Comparison of ENCODE assay signal across 35 cellular contexts in the genomic region with DNA sequence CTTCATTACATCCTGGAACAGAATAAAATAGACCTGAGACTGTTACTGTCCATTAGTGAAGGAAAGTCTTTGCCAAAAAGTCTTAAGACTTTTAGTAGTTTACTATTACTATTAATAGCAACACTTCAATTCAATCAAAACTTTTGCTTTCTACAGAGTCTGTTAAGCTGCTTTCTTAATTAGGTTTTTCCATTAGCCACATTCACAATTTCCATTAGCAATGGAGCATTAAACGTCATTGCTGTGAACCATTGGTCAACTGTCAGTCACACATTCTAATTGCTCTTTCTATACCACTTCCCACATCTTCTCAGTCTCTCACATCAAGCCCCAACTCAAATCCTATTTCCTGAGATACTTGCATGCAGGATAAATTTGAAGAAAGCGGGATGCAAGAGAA.
"Had no signal": no experiment of that assay in that cellular context is flagged by ENCODE, and none has a peak within 500 bp of the region (broad histone marks: within the 10 kb centered on the region; RNA-seq: fewer than 3 reads in every experiment).

No MANE protein-coding gene starts in this region.

- H3K9me3 ChIP-seq: MG63 had no signal

- H3K9ac ChIP-seq: KMS-11 had no signal

- H3K27ac ChIP-seq: KMS-11 had no signal

- H3K36me3 ChIP-seq: MG63 had no signal

- DNase-seq: Karpas-422, Kasumi-1, KG1, MG63, MM.1S, MV-4-11, NCI-H1048, NCI-H1092, NCI-H1092 treated with DMSO at 0.1 percent for 48 hours, NCI-H1105, NCI-H1105 treated with DMSO at 0.1 percent for 48 hours, NCI-H1417, NCI-H1417 treated with DMSO at 0.1 percent for 48 hours, NCI-H1436, NCI-H1436 treated with DMSO at 0.1 percent for 48 hours, NCI-H146, NCI-H1694, NCI-H1694 treated with DMSO at 0.1 percent for 48 hours, NCI-H187, NCI-H187 treated with DMSO at 0.1 percent for 48 hours, NCI-H1930, NCI-H2029, NCI-H2029 treated with DMSO at 0.1 percent for 48 hours, NCI-H2081, NCI-H2081 treated with DMSO at 0.1 percent for 48 hours, NCI-H2107, NCI-H2171, NCI-H2171 treated with DMSO at 0.1 percent for 48 hours, NCI-H2227 treated with DMSO at 0.1 percent for 48 hours, NCI-H226, NCI-H345, NCI-H446, NCI-H446 treated with DMSO at 0.1 percent for 48 hours, NCI-H510A had no signal

- H3K4me3 ChIP-seq: MG63 had no signal

- H3K27me3 ChIP-seq: MG63 had no signal

- H3K4me2 ChIP-seq: KMS-11 had no signal
